Comparison of ENCODE assay signal across 8 cellular contexts in the genomic region with DNA sequence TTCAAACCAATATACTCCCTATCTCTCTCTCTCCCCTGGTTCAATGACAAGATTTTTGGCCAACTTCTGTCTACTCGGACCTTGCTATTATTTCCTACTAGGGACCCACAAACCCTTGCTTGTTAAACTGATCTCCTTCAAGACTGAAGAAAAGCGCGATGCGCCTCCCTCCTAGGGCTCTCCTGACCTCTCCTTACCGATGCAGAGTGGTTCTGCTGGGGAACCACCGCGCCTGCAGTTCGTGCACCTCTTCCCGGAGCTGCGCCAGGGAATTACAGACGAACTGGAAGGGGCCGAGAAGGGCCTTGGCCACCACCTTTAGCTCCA. TPM values are rescaled to one million over a fixed set of nuclear protein-coding genes. Genes with fewer than 3 reads are reported as not detected.
DNase-seq lines count a peak whose midpoint lies in the region; ATAC-seq and TF ChIP-seq lines count a peak whose summit lies in the region.
"Not testable (repeated sequence)": the region's sequence is repeated elsewhere in the genome, so short reads cannot be mapped to it uniquely, and the experiment has no call there.

No MANE protein-coding gene starts in this region.

- H4K20me1 ChIP-seq in DND-41 (ENCODE audit: insufficient read depth, low read length): not testable (repeated sequence)

- not testable (repeated sequence) for DNase-seq in DND-41; activated T-cell treated with anti-CD3 and anti-CD28 coated beads, Interleukin-2, amount 50 U/mL, for 4 hours; esophagus squamous epithelium (lab: John Stamatoyannopoulos, UW)
- peak; percentile 56 to 80 for DNase-seq in NCI-H526 (lab: John Stamatoyannopoulos, UW)

- H3K36me3 ChIP-seq in DND-41 (ENCODE audit: insufficient read depth, low read length): peaks cover 10% of the 10 kb centered on the region; the same call in 1 of the 2 replicates
- not testable (repeated sequence) for H3K36me3 ChIP-seq in esophagus squamous epithelium; mesodermal cell (ENCODE audit: control insufficient read depth, insufficient read depth, low read length)

- peaks cover 19% of the 10 kb centered on the region for H3K4me1 Mint-ChIP-seq in activated T-cell treated with anti-CD3 and anti-CD28 coated beads, Interleukin-2, amount 50 U/mL, for 4 hours (ENCODE audit: low read depth)
- peaks cover 30% of the 10 kb centered on the region for H3K4me1 Mint-ChIP-seq in stimulated activated naive CD8-positive, alpha-beta T cell treated with anti-CD3 and anti-CD28 coated beads, Interleukin-15, Interleukin-2, amounts not matched to agents 100 ng/mL and 50 ng/mL, for 24 hours (ENCODE audit: low read depth)

- H3K4me3 ChIP-seq in DND-41 (ENCODE audit: low read depth in 1 of 2, low read length in 2 of 2) (peak overlapping the region; percentile 83 to 94), esophagus squamous epithelium (peak overlapping the region; percentile 37 to 77 (median 56)), mesodermal cell (ENCODE audit: extremely low read depth, insufficient read depth, low read length, poor library complexity, severe bottlenecking) (peak overlapping the region; percentile 47)

- peak overlapping the region; percentile 96 for H3K4me3 Mint-ChIP-seq in activated T-cell treated with anti-CD3 and anti-CD28 coated beads, Interleukin-2, amount 50 U/mL, for 4 hours
- peak overlapping the region; percentile 88 for H3K4me3 Mint-ChIP-seq in stimulated activated naive CD8-positive, alpha-beta T cell treated with anti-CD3 and anti-CD28 coated beads, Interleukin-15, Interleukin-2, amounts not matched to agents 100 ng/mL and 50 ng/mL, for 24 hours

- H3K4me2 ChIP-seq in DND-41 (ENCODE audit: insufficient read depth, low read length): peak overlapping the region; percentile 77

- not testable (repeated sequence) for H3K9me3 ChIP-seq in DND-41 (ENCODE audit: insufficient read depth, low read length, severe bottlenecking); esophagus squamous epithelium; mesodermal cell (ENCODE audit: control insufficient read depth, low read length)

- intact Hi-C loops in esophagus squamous epithelium (cut with DNase I): not testable (repeated sequence)

- H3K27me3 ChIP-seq in DND-41 (ENCODE audit: insufficient read depth, low read length, poor library complexity): not testable (repeated sequence)
- peaks cover 0 to 18% (median 0%) of the 10 kb centered on the region in 4 donors for H3K27me3 ChIP-seq in esophagus squamous epithelium

- not testable (repeated sequence) for H3K27me3 Mint-ChIP-seq in activated T-cell treated with anti-CD3 and anti-CD28 coated beads, Interleukin-2, amount 50 U/mL, for 4 hours (ENCODE audit: low read depth); stimulated activated naive CD8-positive, alpha-beta T cell treated with anti-CD3 and anti-CD28 coated beads, Interleukin-15, Interleukin-2, amounts not matched to agents 100 ng/mL and 50 ng/mL, for 24 hours

- peak overlapping the region; percentile 90 for H2AFZ ChIP-seq in DND-41 (ENCODE audit: low read depth, low read length)

- 0 to 1% methylated on average over 9 of the region's 12 CpGs for WGBS in esophagus squamous epithelium, 2 donors
- WGBS in mesodermal cell (ENCODE audit: insufficient coverage in 2 of 2), 2 experiments: 4 to 5% methylated on average over 8 to 12 of the region's 12 CpGs

- peak overlapping the region; percentile 90 for H3K9ac ChIP-seq in DND-41 (ENCODE audit: low read depth, low read length)

- not testable (repeated sequence) for TF ChIP-seq CTCF in DND-41 (IDR thresholded peaks at IDR 0.05; ENCODE audit: borderline replicate concordance, extremely low read depth, low read length, poor library complexity, severe bottlenecking); esophagus squamous epithelium (IDR thresholded peaks at IDR 0.05)

- H3K9me3 Mint-ChIP-seq in activated T-cell treated with anti-CD3 and anti-CD28 coated beads, Interleukin-2, amount 50 U/mL, for 4 hours; stimulated activated naive CD8-positive, alpha-beta T cell treated with anti-CD3 and anti-CD28 coated beads, Interleukin-15, Interleukin-2, amounts not matched to agents 100 ng/mL and 50 ng/mL, for 24 hours: not testable (repeated sequence)

- peak overlapping the region; percentile 99 for H3K27ac Mint-ChIP-seq in stimulated activated naive CD8-positive, alpha-beta T cell treated with anti-CD3 and anti-CD28 coated beads, Interleukin-15, Interleukin-2, amounts not matched to agents 100 ng/mL and 50 ng/mL, for 24 hours

- H3K79me2 ChIP-seq in DND-41 (ENCODE audit: insufficient read depth, low read length): peaks cover 22% of the 10 kb centered on the region

- peak overlapping the region; percentile 93 for H3K27ac ChIP-seq in DND-41 (ENCODE audit: low read length)
- H3K27ac ChIP-seq in esophagus squamous epithelium: peak overlapping the region in 3 of 4 donors; percentile 27 to 62 (median 45)
- H3K27ac ChIP-seq in mesodermal cell (ENCODE audit: low read depth, low read length, severe bottlenecking): not testable (repeated sequence)

- not testable (repeated sequence) for TF ChIP-seq POLR2A in esophagus squamous epithelium (IDR thresholded peaks at IDR 0.05)

- not testable (repeated sequence) for H3K36me3 Mint-ChIP-seq in activated T-cell treated with anti-CD3 and anti-CD28 coated beads, Interleukin-2, amount 50 U/mL, for 4 hours (ENCODE audit: insufficient read depth); stimulated activated naive CD8-positive, alpha-beta T cell treated with anti-CD3 and anti-CD28 coated beads, Interleukin-15, Interleukin-2, amounts not matched to agents 100 ng/mL and 50 ng/mL, for 24 hours (ENCODE audit: low read depth)

- ATAC-seq in DND-41 (ENCODE audit: insufficient read depth, low read depth) (peak; percentile 47), GM21576 (IDR thresholded peaks at IDR 0.05; ENCODE audit: unreplicated experiment) (peak; percentile 41), HG03439 (IDR thresholded peaks at IDR 0.05; ENCODE audit: unreplicated experiment) (peak; percentile 36)
- peak; percentile 23 to 35 for ATAC-seq in activated T-cell treated with anti-CD3 and anti-CD28 coated beads, Interleukin-2, amount 50 U/mL, for 4 hours

- peaks cover 23% of the 10 kb centered on the region for H3K4me1 ChIP-seq in DND-41 (ENCODE audit: insufficient read depth, low read length)
- peaks cover 6 to 22% (median 7%) of the 10 kb centered on the region in 3 donors for H3K4me1 ChIP-seq in esophagus squamous epithelium
- not testable (repeated sequence) for H3K4me1 ChIP-seq in mesodermal cell (ENCODE audit: control insufficient read depth, insufficient read depth, low read length, poor library complexity, severe bottlenecking)

RNA-seq across cellular contexts. Expression of gene PMPCB, which starts 17.6 kb away (rescaled TPM):
- 10 to 100 TPM; 81.3 to 87.7 (median 87.4) TPM for total RNA-seq in activated T-cell treated with anti-CD3 and anti-CD28 coated beads, Interleukin-2, amount 50 U/mL, for 4 hours
- 10 to 100 TPM; 34.7 to 65.0 (median 46.3) TPM for total RNA-seq in esophagus squamous epithelium
- 73.9 TPM for polyA plus RNA-seq in mesodermal cell (2013, experiment 1 of 2)
- 87.7 TPM for polyA plus RNA-seq in mesodermal cell (2013, experiment 2 of 2)
